Comparison of ENCODE assay signal across 21 cellular contexts in genomic region chr1:38564946-38565570, GRCh38.
"Had no signal": no experiment of that assay in that cellular context is flagged by ENCODE, and none has a peak within 500 bp of the region (broad histone marks: within the 10 kb centered on the region; RNA-seq: fewer than 3 reads in every experiment).

No MANE protein-coding gene starts in this region.

- H3K9ac ChIP-seq: parathyroid adenoma had no signal

- H3K36me3 ChIP-seq: gastrocnemius medialis, heart right ventricle, neutrophil, tibial nerve, vagina had no signal

- FAIRE-seq: small intestine had no signal

- H3K27ac ChIP-seq: gastrocnemius medialis, heart right ventricle, neutrophil, parathyroid adenoma, tibial nerve, vagina had no signal

- H3K4me1 ChIP-seq: gastrocnemius medialis, parathyroid adenoma had no signal

- H3K4me3 Mint-ChIP-seq: activated CD4-positive, alpha-beta T cell treated with anti-CD3 and anti-CD28 coated beads, Interleukin-2, amount 10 ng/mL, durations not matched to agents 7 days and 5 days; activated naive CD4-positive, alpha-beta T cell treated with anti-CD3 and anti-CD28 coated beads for 36 hours; activated T-helper 17 cell treated with anti-CD3 and anti-CD28 coated beads, Interleukin-2, amount 50 U/mL, for 72 hours; central memory CD8-positive, alpha-beta T cell; dendritic cell treated with granulocyte-macrophage colony-stimulating factor and Interleukin-4, amounts not matched to agents 40 ng/mL and 50 ng/mL, for 4 days; effector memory CD8-positive, alpha-beta T cell had no signal

- H3K9me3 ChIP-seq: gastrocnemius medialis, heart right ventricle, mucosa of descending colon, neutrophil, tibial nerve, vagina had no signal

- H3K4me3 ChIP-seq: gastrocnemius medialis, heart right ventricle, mucosa of descending colon, tibial nerve, vagina had no signal

- H3K36me3 Mint-ChIP-seq: naive thymus-derived CD8-positive, alpha-beta T cell had no signal

- DNase-seq: activated T-cell treated with anti-CD3 and anti-CD28 coated beads for 4 hours; effector memory CD8-positive, alpha-beta T cell; gastrocnemius medialis; heart right ventricle; left colon; mucosa of descending colon; naive thymus-derived CD8-positive, alpha-beta T cell; retina; small intestine; stimulated activated CD4-positive, alpha-beta T cell treated with anti-CD3 and anti-CD28 coated beads, Interleukin-4, amount 100 ng/mL, for 4 hours; stimulated activated CD8-positive, alpha-beta memory T cell treated with anti-CD3 and anti-CD28 coated beads, Interleukin-4, amount 100 ng/mL, for 48 hours; stimulated activated naive CD4-positive, alpha-beta T cell treated with Interleukin-2 at 50 U/mL for 16 hours had no signal

- H3K9me3 Mint-ChIP-seq: activated CD4-positive, alpha-beta T cell treated with anti-CD3 and anti-CD28 coated beads, Interleukin-2, amount 10 ng/mL, durations not matched to agents 7 days and 5 days; activated naive CD4-positive, alpha-beta T cell treated with anti-CD3 and anti-CD28 coated beads for 36 hours; activated T-helper 17 cell treated with anti-CD3 and anti-CD28 coated beads, Interleukin-2, amount 50 U/mL, for 72 hours; central memory CD8-positive, alpha-beta T cell; dendritic cell treated with granulocyte-macrophage colony-stimulating factor and Interleukin-4, amounts not matched to agents 40 ng/mL and 50 ng/mL, for 4 days; effector memory CD8-positive, alpha-beta T cell; naive thymus-derived CD8-positive, alpha-beta T cell had no signal

- H3K27ac Mint-ChIP-seq: activated CD4-positive, alpha-beta T cell treated with anti-CD3 and anti-CD28 coated beads, Interleukin-2, amount 10 ng/mL, durations not matched to agents 7 days and 5 days; activated naive CD4-positive, alpha-beta T cell treated with anti-CD3 and anti-CD28 coated beads for 36 hours; activated T-helper 17 cell treated with anti-CD3 and anti-CD28 coated beads, Interleukin-2, amount 50 U/mL, for 72 hours; dendritic cell treated with granulocyte-macrophage colony-stimulating factor and Interleukin-4, amounts not matched to agents 40 ng/mL and 50 ng/mL, for 4 days; effector memory CD8-positive, alpha-beta T cell; naive thymus-derived CD8-positive, alpha-beta T cell had no signal

- H3K27me3 ChIP-seq: vagina had no signal
